In the genomic region with DNA sequence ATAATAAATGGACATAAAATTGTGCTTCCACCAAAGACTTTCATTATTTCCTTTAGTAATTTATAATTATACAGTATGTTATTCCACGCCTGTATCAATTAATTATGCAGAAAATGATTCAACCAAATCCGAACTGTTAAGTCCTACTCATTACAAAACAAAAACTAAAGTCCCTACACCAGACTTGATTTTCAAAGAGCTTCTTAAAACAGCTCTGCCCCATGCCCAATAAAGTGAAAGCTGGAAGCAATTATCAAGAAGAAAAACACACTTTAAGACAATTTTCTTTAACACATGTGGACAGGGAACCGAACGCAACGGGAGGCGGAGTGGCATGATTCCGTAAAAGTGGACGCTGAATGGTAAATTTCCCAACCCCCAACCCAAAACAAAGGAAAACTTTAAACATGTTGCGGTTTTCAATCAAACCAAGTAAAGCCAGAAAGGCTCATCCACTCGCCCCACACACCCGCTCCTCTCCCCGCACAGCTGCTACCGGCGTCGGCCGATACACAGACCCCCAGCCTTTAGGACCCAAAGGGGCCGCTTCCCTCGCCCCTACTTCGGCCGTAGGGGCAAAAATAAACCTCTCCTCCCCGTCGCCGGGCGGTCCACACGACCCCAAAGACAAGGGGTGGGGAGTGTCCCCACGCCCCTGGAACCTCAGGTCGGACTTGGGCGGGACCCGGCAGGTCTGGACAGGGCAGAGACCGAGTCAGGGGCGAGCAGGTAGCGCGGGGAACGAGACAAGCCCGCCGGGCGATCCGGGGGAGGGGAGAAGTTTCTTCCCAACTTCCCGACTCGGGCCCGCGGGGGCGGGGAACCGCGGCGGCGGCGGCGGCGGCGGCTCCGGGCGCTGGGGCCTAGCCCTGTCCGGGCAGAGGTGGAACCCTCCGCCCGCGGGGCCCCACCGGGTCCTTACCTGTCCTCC, we compare ENCODE assay signal across 1 cellular context.
TF ChIP-seq lines count a peak whose summit lies in the region.

No MANE protein-coding gene starts in this region.

TF ChIP-seq in HEK293, 187 proteins besides CTCF, POLR2A, EP300 and RAD21 (continued from another document):
- TF ChIP-seq, protein P1, sequence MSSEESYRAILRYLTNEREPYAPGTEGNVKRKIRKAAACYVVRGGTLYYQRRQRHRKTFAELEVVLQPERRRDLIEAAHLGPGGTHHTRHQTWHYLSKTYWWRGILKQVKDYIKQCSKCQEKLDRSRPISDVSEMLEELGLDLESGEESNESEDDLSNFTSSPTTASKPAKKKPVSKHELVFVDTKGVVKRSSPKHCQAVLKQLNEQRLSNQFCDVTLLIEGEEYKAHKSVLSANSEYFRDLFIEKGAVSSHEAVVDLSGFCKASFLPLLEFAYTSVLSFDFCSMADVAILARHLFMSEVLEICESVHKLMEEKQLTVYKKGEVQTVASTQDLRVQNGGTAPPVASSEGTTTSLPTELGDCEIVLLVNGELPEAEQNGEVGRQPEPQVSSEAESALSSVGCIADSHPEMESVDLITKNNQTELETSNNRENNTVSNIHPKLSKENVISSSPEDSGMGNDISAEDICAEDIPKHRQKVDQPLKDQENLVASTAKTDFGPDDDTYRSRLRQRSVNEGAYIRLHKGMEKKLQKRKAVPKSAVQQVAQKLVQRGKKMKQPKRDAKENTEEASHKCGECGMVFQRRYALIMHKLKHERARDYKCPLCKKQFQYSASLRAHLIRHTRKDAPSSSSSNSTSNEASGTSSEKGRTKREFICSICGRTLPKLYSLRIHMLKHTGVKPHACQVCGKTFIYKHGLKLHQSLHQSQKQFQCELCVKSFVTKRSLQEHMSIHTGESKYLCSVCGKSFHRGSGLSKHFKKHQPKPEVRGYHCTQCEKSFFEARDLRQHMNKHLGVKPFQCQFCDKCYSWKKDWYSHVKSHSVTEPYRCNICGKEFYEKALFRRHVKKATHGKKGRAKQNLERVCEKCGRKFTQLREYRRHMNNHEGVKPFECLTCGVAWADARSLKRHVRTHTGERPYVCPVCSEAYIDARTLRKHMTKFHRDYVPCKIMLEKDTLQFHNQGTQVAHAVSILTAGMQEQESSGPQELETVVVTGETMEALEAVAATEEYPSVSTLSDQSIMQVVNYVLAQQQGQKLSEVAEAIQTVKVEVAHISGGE (tag by site-specific recombination; conservative IDR thresholded peaks at IDR 0.05; ENCODE audit: low read depth), result 0 out of 2 replicates have a peak, but pooled peaks have one; percentile 17
TF ChIP-seq in HEK293: peak in this region for 22.
